8 cellular contexts compared by ENCODE assay signal in genomic region chrX:155767101-155767878, GRCh38.
A peak's percentile ranks its signal among the peaks of the same experiment; 100 is the strongest.
DNase-seq lines count a peak whose midpoint lies in the region; ATAC-seq and TF ChIP-seq lines count a peak whose summit lies in the region.

No MANE protein-coding gene starts in this region.

- intact Hi-C loops in CD4-positive, alpha-beta T cell (cut with DNase I, micrococcal nuclease), result no loop called here
- intact Hi-C loops in dendritic cell treated with granulocyte-macrophage colony-stimulating factor and Interleukin-4, amounts not matched to agents 40 ng/mL and 50 ng/mL, for 4 days (cut with micrococcal nuclease), result no loop called here
- intact Hi-C loops in lower leg skin (cut with DNase I; ENCODE audit: low total_unique reads), result no loop called here

- peaks cover 2% of the 10 kb centered on the region for H3K9me3 Mint-ChIP-seq in CD4-positive, alpha-beta T cell
- peaks cover 1% of the 10 kb centered on the region for H3K9me3 Mint-ChIP-seq in T-helper 2 cell treated with Interferon-gamma antibody and Interleukin-4, amounts not matched to agents 5 μg/mL and 100 μg/mL, for 36 hours
- H3K9me3 Mint-ChIP-seq in dendritic cell treated with granulocyte-macrophage colony-stimulating factor and Interleukin-4, amounts not matched to agents 40 ng/mL and 50 ng/mL, for 4 days, result peaks cover 6% of the 10 kb centered on the region

- TF ChIP-seq CTCF in CD4-positive, alpha-beta T cell (IDR thresholded peaks at IDR 0.05), result no peak
- TF ChIP-seq CTCF in lower leg skin (IDR thresholded peaks at IDR 0.05), result no peak

- H3K4me3 Mint-ChIP-seq in CD4-positive, alpha-beta T cell, result peak overlapping the region; percentile 88
- H3K4me3 Mint-ChIP-seq in T-helper 2 cell treated with Interferon-gamma antibody and Interleukin-4, amounts not matched to agents 5 μg/mL and 100 μg/mL, for 36 hours, result peak overlapping the region; percentile 76
- peak overlapping the region; percentile 58 for H3K4me3 Mint-ChIP-seq in dendritic cell treated with granulocyte-macrophage colony-stimulating factor and Interleukin-4, amounts not matched to agents 40 ng/mL and 50 ng/mL, for 4 days

- peak overlapping the region; percentile 61 for H3K4me3 ChIP-seq in HUES48 (ENCODE audit: low read depth, low read length)
- H3K4me3 ChIP-seq in lower leg skin (ENCODE audit: low read depth, poor library complexity, severe bottlenecking), result peak overlapping the region; percentile 26

- no peaks in the 10 kb centered on the region for H3K36me3 Mint-ChIP-seq in CD4-positive, alpha-beta T cell (ENCODE audit: low read depth)
- no peaks in the 10 kb centered on the region for H3K36me3 Mint-ChIP-seq in T-helper 2 cell treated with Interferon-gamma antibody and Interleukin-4, amounts not matched to agents 5 μg/mL and 100 μg/mL, for 36 hours (ENCODE audit: low read depth)
- no peaks in the 10 kb centered on the region for H3K36me3 Mint-ChIP-seq in dendritic cell treated with granulocyte-macrophage colony-stimulating factor and Interleukin-4, amounts not matched to agents 40 ng/mL and 50 ng/mL, for 4 days (ENCODE audit: low read depth)

- no peak overlapping the region for H3K9ac ChIP-seq in HUES48 (ENCODE audit: low read depth, low read length)

- TF ChIP-seq POLR2A in lower leg skin (IDR thresholded peaks at IDR 0.05), result no peak

- CTCF ChIA-PET in CD4-positive, alpha-beta T cell (lab: Charles Lee), result no interaction called here

- H3K9me3 ChIP-seq in CD4-positive, alpha-beta T cell (ENCODE audit: control insufficient read depth, low read length), result no peaks in the 10 kb centered on the region
- peaks cover 38% of the 10 kb centered on the region for H3K9me3 ChIP-seq in HUES48 (ENCODE audit: control insufficient read depth, insufficient read depth, low read length)

- peak in 3 of 10 experiments; percentile 0 to 12 (median 6) for DNase-seq in CD4-positive, alpha-beta T cell
- DNase-seq in T-helper 2 cell treated with Interferon-gamma antibody and Interleukin-4, amounts not matched to agents 5 μg/mL and 100 μg/mL, for 36 hours (ENCODE audit: low spot score), result peak; percentile 5
- DNase-seq in lower leg skin (ENCODE audit: low spot score in 2 of 2) (no peak), NCI-H2107 (lab: John Stamatoyannopoulos, UW) (no peak)
- peak; percentile 31 for DNase-seq in stimulated activated CD8-positive, alpha-beta memory T cell treated with anti-CD3 and anti-CD28 coated beads, Interleukin-4, amount 100 ng/mL, for 48 hours

- WGBS in lower leg skin, 2 donors, result 28 to 29% methylated on average over 18 of the region's 18 CpGs

- POLR2A ChIA-PET in CD4-positive, alpha-beta T cell (lab: Charles Lee), result no interaction called here

- peak; percentile 46 for ATAC-seq in CD4-positive, alpha-beta T cell (ENCODE audit: poor library complexity)
- no peak for ATAC-seq in HG03280 (IDR thresholded peaks at IDR 0.05; ENCODE audit: unreplicated experiment)

- no peaks in the 10 kb centered on the region for H3K27me3 Mint-ChIP-seq in CD4-positive, alpha-beta T cell
- H3K27me3 Mint-ChIP-seq in T-helper 2 cell treated with Interferon-gamma antibody and Interleukin-4, amounts not matched to agents 5 μg/mL and 100 μg/mL, for 36 hours (ENCODE audit: low read depth), result peaks cover 2% of the 10 kb centered on the region
- H3K27me3 Mint-ChIP-seq in dendritic cell treated with granulocyte-macrophage colony-stimulating factor and Interleukin-4, amounts not matched to agents 40 ng/mL and 50 ng/mL, for 4 days, result no peaks in the 10 kb centered on the region

- H3K27ac ChIP-seq in CD4-positive, alpha-beta T cell (ENCODE audit: low read depth, low read length), result no peak overlapping the region
- H3K27ac ChIP-seq in HUES48 (ENCODE audit: low read depth, low read length), result no peak overlapping the region

- peaks cover 9% of the 10 kb centered on the region for H3K4me1 Mint-ChIP-seq in CD4-positive, alpha-beta T cell (ENCODE audit: low read depth)
- H3K4me1 Mint-ChIP-seq in T-helper 2 cell treated with Interferon-gamma antibody and Interleukin-4, amounts not matched to agents 5 μg/mL and 100 μg/mL, for 36 hours (ENCODE audit: low read depth), result peaks cover 10% of the 10 kb centered on the region
- peaks cover 14% of the 10 kb centered on the region for H3K4me1 Mint-ChIP-seq in dendritic cell treated with granulocyte-macrophage colony-stimulating factor and Interleukin-4, amounts not matched to agents 40 ng/mL and 50 ng/mL, for 4 days (ENCODE audit: low read depth)

- no peaks in the 10 kb centered on the region for H3K36me3 ChIP-seq in HUES48 (ENCODE audit: control insufficient read depth, insufficient read depth, low read length)

- H3K27me3 ChIP-seq in CD4-positive, alpha-beta T cell (ENCODE audit: control insufficient read depth, insufficient read depth, low read length), result no peaks in the 10 kb centered on the region
- H3K27me3 ChIP-seq in HUES48 (ENCODE audit: control insufficient read depth, insufficient read depth, low read length), result no peaks in the 10 kb centered on the region

- peak overlapping the region; percentile 45 for H3K27ac Mint-ChIP-seq in CD4-positive, alpha-beta T cell
- no peak overlapping the region for H3K27ac Mint-ChIP-seq in T-helper 2 cell treated with Interferon-gamma antibody and Interleukin-4, amounts not matched to agents 5 μg/mL and 100 μg/mL, for 36 hours
- no peak overlapping the region for H3K27ac Mint-ChIP-seq in dendritic cell treated with granulocyte-macrophage colony-stimulating factor and Interleukin-4, amounts not matched to agents 40 ng/mL and 50 ng/mL, for 4 days

- H3K4me1 ChIP-seq in HUES48 (ENCODE audit: control insufficient read depth, insufficient read depth, low read length), result peaks cover 29% of the 10 kb centered on the region

Comparison
In these comparisons a context has a peak if more than half of its experiments do, and no peak if none do; other contexts are left out.
1. DNase-seq: peak in T-helper 2 cell treated with Interferon-gamma antibody and Interleukin-4, amounts not matched to agents 5 μg/mL and 100 μg/mL, for 36 hours (single experiment) and stimulated activated CD8-positive, alpha-beta memory T cell treated with anti-CD3 and anti-CD28 coated beads, Interleukin-4, amount 100 ng/mL, for 48 hours (single experiment); none in lower leg skin (0 of 2) and NCI-H2107 (single experiment).
2. Peak in every context shown above with its lines, with median percentiles within 50 percentile points of each other: H3K4me3 Mint-ChIP-seq.